In genomic region chr7:23072043-23072442, GRCh38 we compare ENCODE assay signal across 12 cellular contexts. TPM values are rescaled to one million over a fixed set of nuclear protein-coding genes. Genes with fewer than 3 reads are reported as not detected.
DNase-seq lines count a peak whose midpoint lies in the region; ATAC-seq, FAIRE-seq and TF ChIP-seq lines count a peak whose summit lies in the region.
"Had no signal": no experiment of that assay in that cellular context is flagged by ENCODE, and none has a peak within 500 bp of the region (broad histone marks: within the 10 kb centered on the region; RNA-seq: fewer than 3 reads in every experiment).

No MANE protein-coding gene starts in this region.

- in situ Hi-C loops in SK-MEL-5 (cut with HindIII; ENCODE audit: low pct_unique_long_range_greater_than_20kb, low sequenced_read_pairs): no loop called here

- H3K9me3 Mint-ChIP-seq in activated CD4-positive, alpha-beta T cell treated with anti-CD3 and anti-CD28 coated beads, Interleukin-2, amount 10 ng/mL, durations not matched to agents 24 days and 14 days: no peaks in the 10 kb centered on the region

- no peak for FAIRE-seq in GM12892 (lab: Jason Lieb, UNC)

- no peak for TF ChIP-seq POLR2A in GM12892 (IDR thresholded peaks at IDR 0.05; ENCODE audit: low read depth, low read length)

- H3K36me3 Mint-ChIP-seq in activated CD4-positive, alpha-beta T cell treated with anti-CD3 and anti-CD28 coated beads, Interleukin-2, amount 10 ng/mL, durations not matched to agents 24 days and 14 days (ENCODE audit: low read depth): no peaks in the 10 kb centered on the region

- DNase-seq in NCI-H82 (lab: John Stamatoyannopoulos, UW): peak; percentile 7
- DNase-seq in NCI-H82 treated with DMSO at 0.1 percent for 48 hours (lab: John Stamatoyannopoulos, UW; ENCODE audit: unreplicated experiment): no peak
- DNase-seq in SK-MEL-5 (ENCODE audit: low read depth, low spot score): peak; percentile 80
- peak; percentile 74 for DNase-seq in fibroblast of peridontal ligament (ENCODE audit: extremely low read depth)
- DNase-seq in stromal cell of bone marrow (ENCODE audit: low read depth): peak; percentile 47
- DNase-seq in activated CD4-positive, alpha-beta T cell treated with anti-CD3 and anti-CD28 coated beads, Interleukin-2, amount 10 ng/mL, durations not matched to agents 24 days and 14 days: no peak
- no peak for DNase-seq in GM12892 (ENCODE audit: insufficient read length)
- DNase-seq: activated CD4-positive, CD25-positive, alpha-beta regulatory T cell treated with anti-CD3 and anti-CD28 coated beads, Interleukin-2, amount 50 U/mL, for 72 hours; NCI-H2081; Right ventricle myocardium superior; stimulated activated CD4-positive, alpha-beta T cell treated with anti-CD3 and anti-CD28 coated beads, Interleukin-4, amount 100 ng/mL, for 4 hours had no signal

- intact Hi-C loops in activated CD4-positive, alpha-beta T cell treated with anti-CD3 and anti-CD28 coated beads, Interleukin-2, amount 10 ng/mL, durations not matched to agents 24 days and 14 days (cut with micrococcal nuclease): no loop called here

- ATAC-seq in GM21447 (IDR thresholded peaks at IDR 0.05; ENCODE audit: unreplicated experiment): no peak

- H3K27ac Mint-ChIP-seq in activated CD4-positive, alpha-beta T cell treated with anti-CD3 and anti-CD28 coated beads, Interleukin-2, amount 10 ng/mL, durations not matched to agents 24 days and 14 days: no peak overlapping the region

- no peak overlapping the region for H3K4me3 Mint-ChIP-seq in activated CD4-positive, alpha-beta T cell treated with anti-CD3 and anti-CD28 coated beads, Interleukin-2, amount 10 ng/mL, durations not matched to agents 24 days and 14 days

- no peaks in the 10 kb centered on the region for H3K4me1 Mint-ChIP-seq in activated CD4-positive, alpha-beta T cell treated with anti-CD3 and anti-CD28 coated beads, Interleukin-2, amount 10 ng/mL, durations not matched to agents 24 days and 14 days

- H3K27me3 Mint-ChIP-seq in activated CD4-positive, alpha-beta T cell treated with anti-CD3 and anti-CD28 coated beads, Interleukin-2, amount 10 ng/mL, durations not matched to agents 24 days and 14 days: peaks cover 20% of the 10 kb centered on the region

RNA-seq across cellular contexts. Expression of gene KLHL7, which starts 33.5 kb away (rescaled TPM):
- total RNA-seq in SK-MEL-5 (2014; rRNA removed; shearing (Covaris generic)): 44.3 and 60.7 TPM in 2 replicates
- 51.8 and 53.2 TPM in 2 replicates for polyA plus RNA-seq in SK-MEL-5 (2015; cell fraction: cytosol; rRNA removed)
- 22.4 and 23.5 TPM in 2 replicates for polyA plus RNA-seq in SK-MEL-5 (2015; cell fraction: nucleus; rRNA removed)
- total RNA-seq in activated CD4-positive, alpha-beta T cell treated with anti-CD3 and anti-CD28 coated beads, Interleukin-2, amount 10 ng/mL, durations not matched to agents 24 days and 14 days: 16.1 and 20.0 TPM in 2 replicates
- polyA plus RNA-seq in GM12892 (2012; ENCODE audit: missing spikeins): 18.2 TPM

RNA-seq across cellular contexts. Expression of gene HYCC1, which starts 58.1 kb away (rescaled TPM):
- total RNA-seq in SK-MEL-5 (2014; rRNA removed; shearing (Covaris generic)): 136 and 140 TPM in 2 replicates
- 134 and 144 TPM in 2 replicates for polyA plus RNA-seq in SK-MEL-5 (2015; cell fraction: cytosol; rRNA removed)
- polyA plus RNA-seq in SK-MEL-5 (2015; cell fraction: nucleus; rRNA removed): 101 and 112 TPM in 2 replicates
- 33.7 and 41.5 TPM in 2 replicates for total RNA-seq in activated CD4-positive, alpha-beta T cell treated with anti-CD3 and anti-CD28 coated beads, Interleukin-2, amount 10 ng/mL, durations not matched to agents 24 days and 14 days
- 19.7 TPM for polyA plus RNA-seq in GM12892 (2012; ENCODE audit: missing spikeins)

Comparison
In these comparisons a context has a peak if more than half of its experiments do, and no peak if none do; other contexts are left out.
1. DNase-seq: peak in NCI-H82 (single experiment), SK-MEL-5 (single experiment), fibroblast of peridontal ligament (single experiment) and stromal cell of bone marrow (single experiment); none in NCI-H82 treated with DMSO at 0.1 percent for 48 hours (single experiment), activated CD4-positive, alpha-beta T cell treated with anti-CD3 and anti-CD28 coated beads, Interleukin-2, amount 10 ng/mL, durations not matched to agents 24 days and 14 days (single experiment) and GM12892 (single experiment).